ENCODE assay signal across 5 cellular contexts in genomic region chr19:83626-84025, GRCh38. TPM values are rescaled to one million over a fixed set of nuclear protein-coding genes. Genes with fewer than 3 reads are reported as not detected.
"Had no signal": no experiment of that assay in that cellular context is flagged by ENCODE, and none has a peak within 500 bp of the region (broad histone marks: within the 10 kb centered on the region; RNA-seq: fewer than 3 reads in every experiment).

No MANE protein-coding gene starts in this region.

RNA-seq across cellular contexts. Expression of gene OR4F17, which starts 23.3 kb away (rescaled TPM):
- total RNA-seq: GM23338, H9, HT-29 had no signal
- polyA plus RNA-seq: H1, IgD-negative memory B cell had no signal
